In the genomic region with DNA sequence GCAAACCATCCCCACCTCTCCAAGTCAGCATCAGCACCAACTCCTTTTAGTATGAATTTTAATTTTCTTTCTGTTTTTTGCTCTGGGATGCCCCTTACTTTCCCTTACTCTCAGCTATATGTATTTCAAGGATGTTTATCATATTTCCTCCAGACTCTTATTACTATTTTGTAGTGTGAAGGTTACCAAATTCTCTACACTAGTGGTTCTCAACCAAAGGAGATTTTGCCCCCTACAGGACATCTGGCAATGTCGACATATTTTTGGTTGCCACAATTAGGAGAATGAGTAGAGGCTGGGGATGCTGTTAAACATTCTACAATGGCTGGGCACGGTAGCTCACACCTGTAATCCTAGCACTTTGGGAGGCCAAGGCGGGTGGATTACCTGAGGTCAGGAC, we compare ENCODE assay signal across 8 cellular contexts. TPM values are rescaled to one million over a fixed set of nuclear protein-coding genes. Genes with fewer than 3 reads are reported as not detected.
DNase-seq lines count a peak whose midpoint lies in the region; ATAC-seq lines count a peak whose summit lies in the region.

No MANE protein-coding gene starts in this region.

- ATAC-seq in GM18870 (IDR thresholded peaks at IDR 0.05; ENCODE audit: unreplicated experiment) (no peak), GM18498 (IDR thresholded peaks at IDR 0.05; ENCODE audit: unreplicated experiment) (no peak)

- H3K9me3 ChIP-seq in MG63, result no peaks in the 10 kb centered on the region

- no peaks in the 10 kb centered on the region for H3K27me3 ChIP-seq in MG63

- H3K36me3 ChIP-seq in MG63, result no peaks in the 10 kb centered on the region

- no peak overlapping the region for H3K4me3 ChIP-seq in MG63

- peak; percentile 2 for DNase-seq in stimulated activated CD4-positive, alpha-beta T cell treated with anti-CD3 and anti-CD28 coated beads, Interleukin-2, amount 100 ng/mL, for 4 hours (ENCODE audit: low read depth)
- DNase-seq in stimulated activated CD4-positive, alpha-beta T cell treated with anti-CD3 and anti-CD28 coated beads, Interleukin-1b, Interleukin-23, amount 100 ng/mL, for 48 hours, result no peak
- peak; percentile 2 for DNase-seq in MG63
- peak; percentile 51 for DNase-seq in astrocyte of the hippocampus (ENCODE audit: low read depth, low spot score)
- DNase-seq in kidney tubule cell (ENCODE audit: low spot score), result peak; percentile 31
- DNase-seq in GM19240 (ENCODE audit: insufficient read length, low spot score), result no peak

RNA-seq across cellular contexts. Expression of a gene that starts 29.1 kb away (rescaled TPM):
- total RNA-seq in MG63 (2014; rRNA removed; shearing (Covaris generic); ENCODE audit: low replicate concordance), result 3.4 and 5.5 TPM in 2 replicates

RNA-seq across cellular contexts. Expression of a gene that starts 51.5 kb away (rescaled TPM):
- total RNA-seq in MG63 (2014; rRNA removed; shearing (Covaris generic); ENCODE audit: low replicate concordance), result 10.4 and 12.5 TPM in 2 replicates

RNA-seq across cellular contexts. Expression of a gene that starts 51.6 kb away (rescaled TPM):
- total RNA-seq in MG63 (2014; rRNA removed; shearing (Covaris generic); ENCODE audit: low replicate concordance), result 4.6 and 6.4 TPM in 2 replicates

Comparison
In these comparisons a context has a peak if more than half of its experiments do, and no peak if none do; other contexts are left out.
1. DNase-seq: peak in stimulated activated CD4-positive, alpha-beta T cell treated with anti-CD3 and anti-CD28 coated beads, Interleukin-2, amount 100 ng/mL, for 4 hours (single experiment), MG63 (single experiment), astrocyte of the hippocampus (single experiment) and kidney tubule cell (single experiment); none in stimulated activated CD4-positive, alpha-beta T cell treated with anti-CD3 and anti-CD28 coated beads, Interleukin-1b, Interleukin-23, amount 100 ng/mL, for 48 hours (single experiment) and GM19240 (single experiment).